Comparison of ENCODE assay signal across 10 cellular contexts in genomic region chr2:20578266-20578894, GRCh38.
DNase-seq lines count a peak whose midpoint lies in the region; TF ChIP-seq lines count a peak whose summit lies in the region.
"Had no signal": no experiment of that assay in that cellular context is flagged by ENCODE, and none has a peak within 500 bp of the region (broad histone marks: within the 10 kb centered on the region; RNA-seq: fewer than 3 reads in every experiment).

No MANE protein-coding gene starts in this region.

- H3K4me3 ChIP-seq in thyroid gland (replicated peaks in 1 of 3): no peak overlapping the region

- intact Hi-C loops in activated CD4-positive, alpha-beta memory T cell treated with anti-CD3 and anti-CD28 coated beads for 36 hours (cut with micrococcal nuclease): no loop called here
- intact Hi-C loops in thyroid gland (cut with DNase I): no loop called here

- WGBS in thyroid gland, 2 donors: 29 to 60% methylated on average over 2 to 5 of the region's 6 CpGs

- H3K27me3 ChIP-seq in thyroid gland: no peaks in the 10 kb centered on the region

- H3K27ac ChIP-seq in caudate nucleus (ENCODE audit: low read depth, low read length): peak overlapping the region; percentile 33
- H3K27ac ChIP-seq in thyroid gland: peak overlapping the region; percentile 90 to 91 (median 90)

- H3K27me3 Mint-ChIP-seq in activated CD4-positive, alpha-beta memory T cell treated with anti-CD3 and anti-CD28 coated beads, Interleukin-2, amount 10 ng/mL, durations not matched to agents 7 days and 5 days: no peaks in the 10 kb centered on the region
- H3K27me3 Mint-ChIP-seq in activated CD4-positive, alpha-beta memory T cell treated with anti-CD3 and anti-CD28 coated beads for 36 hours: no peaks in the 10 kb centered on the region
- no peaks in the 10 kb centered on the region for H3K27me3 Mint-ChIP-seq in mesothelial cell of epicardium (ENCODE audit: low read depth)

- TF ChIP-seq CTCF in mesothelial cell of epicardium (IDR thresholded peaks at IDR 0.05; ENCODE audit: unreplicated experiment) (no peak), thyroid gland (IDR thresholded peaks at IDR 0.05) (no peak)

- H3K4me1 ChIP-seq in thyroid gland: peaks cover 24 to 53% of the 10 kb centered on the region in 2 donors

- no peak overlapping the region for H3K4me3 Mint-ChIP-seq in activated CD4-positive, alpha-beta memory T cell treated with anti-CD3 and anti-CD28 coated beads, Interleukin-2, amount 10 ng/mL, durations not matched to agents 7 days and 5 days
- H3K4me3 Mint-ChIP-seq in activated CD4-positive, alpha-beta memory T cell treated with anti-CD3 and anti-CD28 coated beads for 36 hours: no peak overlapping the region
- H3K4me3 Mint-ChIP-seq in mesothelial cell of epicardium: no peak overlapping the region

- CTCF ChIA-PET in activated CD4-positive, alpha-beta memory T cell treated with anti-CD3 and anti-CD28 coated beads, Interleukin-2, amount 10 ng/mL, durations not matched to agents 7 days and 5 days (lab: Charles Lee): no interaction called here
- CTCF ChIA-PET in activated CD4-positive, alpha-beta memory T cell treated with anti-CD3 and anti-CD28 coated beads for 36 hours (lab: Charles Lee): no interaction called here

- H3K4me1 Mint-ChIP-seq in activated CD4-positive, alpha-beta memory T cell treated with anti-CD3 and anti-CD28 coated beads, Interleukin-2, amount 10 ng/mL, durations not matched to agents 7 days and 5 days: peaks cover 63% of the 10 kb centered on the region
- peaks cover 27% of the 10 kb centered on the region for H3K4me1 Mint-ChIP-seq in activated CD4-positive, alpha-beta memory T cell treated with anti-CD3 and anti-CD28 coated beads for 36 hours (ENCODE audit: low read depth)
- peaks cover 47% of the 10 kb centered on the region for H3K4me1 Mint-ChIP-seq in mesothelial cell of epicardium

- no peak for DNase-seq in activated CD4-positive, alpha-beta memory T cell treated with anti-CD3 and anti-CD28 coated beads, Interleukin-2, amount 10 ng/mL, durations not matched to agents 7 days and 5 days
- DNase-seq in activated CD4-positive, alpha-beta memory T cell treated with anti-CD3 and anti-CD28 coated beads for 36 hours: no peak
- DNase-seq in caudate nucleus (lab: John Stamatoyannopoulos, UW): no peak
- DNase-seq in mesothelial cell of epicardium (ENCODE audit: low spot score in 2 of 2, unreplicated experiment in 2 of 2): no peak
- no peak for DNase-seq in thyroid gland
- no peak for DNase-seq in glomerular visceral epithelial cell (ENCODE audit: extremely low spot score)
- DNase-seq in NCI-H2081 treated with DMSO at 0.1 percent for 48 hours (lab: John Stamatoyannopoulos, UW): no peak
- DNase-seq in stimulated activated CD4-positive, alpha-beta T cell treated with anti-CD3 and anti-CD28 coated beads, Interleukin-4, amount 100 ng/mL, for 1 hour: no peak
- DNase-seq: activated CD4-positive, alpha-beta T cell treated with anti-CD3 and anti-CD28 coated beads for 1 hour; NCI-H1048 had no signal

- no peaks in the 10 kb centered on the region for H3K9me3 ChIP-seq in thyroid gland

- peaks cover 11% of the 10 kb centered on the region for H3K9me3 Mint-ChIP-seq in activated CD4-positive, alpha-beta memory T cell treated with anti-CD3 and anti-CD28 coated beads, Interleukin-2, amount 10 ng/mL, durations not matched to agents 7 days and 5 days
- H3K9me3 Mint-ChIP-seq in activated CD4-positive, alpha-beta memory T cell treated with anti-CD3 and anti-CD28 coated beads for 36 hours: peaks cover 9% of the 10 kb centered on the region
- H3K9me3 Mint-ChIP-seq in mesothelial cell of epicardium: no peaks in the 10 kb centered on the region

- no peak for TF ChIP-seq POLR2A in thyroid gland (IDR thresholded peaks at IDR 0.05)

- H3K27ac Mint-ChIP-seq in activated CD4-positive, alpha-beta memory T cell treated with anti-CD3 and anti-CD28 coated beads, Interleukin-2, amount 10 ng/mL, durations not matched to agents 7 days and 5 days: peak overlapping the region; percentile 6
- no peak overlapping the region for H3K27ac Mint-ChIP-seq in activated CD4-positive, alpha-beta memory T cell treated with anti-CD3 and anti-CD28 coated beads for 36 hours
- H3K27ac Mint-ChIP-seq in mesothelial cell of epicardium: peak overlapping the region; percentile 90

- POLR2A ChIA-PET in activated CD4-positive, alpha-beta memory T cell treated with anti-CD3 and anti-CD28 coated beads, Interleukin-2, amount 10 ng/mL, durations not matched to agents 7 days and 5 days (lab: Charles Lee): no interaction called here
- POLR2A ChIA-PET in activated CD4-positive, alpha-beta memory T cell treated with anti-CD3 and anti-CD28 coated beads for 36 hours (lab: Charles Lee): no interaction called here

- no peaks in the 10 kb centered on the region for H3K36me3 ChIP-seq in thyroid gland

- H3K36me3 Mint-ChIP-seq in activated CD4-positive, alpha-beta memory T cell treated with anti-CD3 and anti-CD28 coated beads, Interleukin-2, amount 10 ng/mL, durations not matched to agents 7 days and 5 days (ENCODE audit: low read depth): peaks cover 17% of the 10 kb centered on the region
- H3K36me3 Mint-ChIP-seq in activated CD4-positive, alpha-beta memory T cell treated with anti-CD3 and anti-CD28 coated beads for 36 hours: no peaks in the 10 kb centered on the region
- H3K36me3 Mint-ChIP-seq in mesothelial cell of epicardium: no peaks in the 10 kb centered on the region
